ENCODE assay signal across 23 cellular contexts in the genomic region with DNA sequence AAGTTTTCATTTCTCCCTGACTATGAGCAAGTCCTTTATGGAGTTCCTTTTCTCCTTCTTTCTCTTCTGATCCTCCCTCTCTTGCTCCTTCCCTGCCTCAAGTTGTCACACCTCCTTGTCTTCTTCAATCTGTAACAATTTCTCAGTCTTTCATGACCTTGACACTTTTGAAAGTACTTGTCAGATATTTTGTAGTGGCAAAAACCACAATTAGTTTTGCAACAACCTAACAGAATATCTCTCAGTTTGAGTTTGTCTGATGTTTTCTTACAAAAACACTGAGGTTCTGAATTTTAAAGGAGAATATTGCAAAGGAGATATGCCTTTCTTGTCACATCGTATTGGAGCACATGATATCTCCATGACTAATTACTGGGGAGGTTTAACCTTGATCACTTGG.
"Had no signal": no experiment of that assay in that cellular context is flagged by ENCODE, and none has a peak within 500 bp of the region (broad histone marks: within the 10 kb centered on the region; RNA-seq: fewer than 3 reads in every experiment).

No MANE protein-coding gene starts in this region.

- H3K4me1 ChIP-seq: foreskin keratinocyte had no signal

- H3K9me3 ChIP-seq: body of pancreas, psoas muscle, suprapubic skin, transverse colon, vagina had no signal

- H3K4me2 ChIP-seq: hepatocyte, neural progenitor cell had no signal

- H2AFZ ChIP-seq: hepatocyte, neural progenitor cell had no signal

- DNase-seq: activated CD4-positive, alpha-beta T cell treated with anti-CD3 and anti-CD28 coated beads for 36 hours; activated CD4-positive, alpha-beta T cell treated with anti-CD3 and anti-CD28 coated beads, Interleukin-2, amount 50 U/mL, for 48 hours; activated naive CD4-positive, alpha-beta T cell treated with Interleukin-2 at 50 U/mL for 16 hours; activated naive CD8-positive, alpha-beta T cell treated with anti-CD3 and anti-CD28 coated beads, Interleukin-2, amount 10 ng/mL, durations not matched to agents 7 days and 5 days; body of pancreas; caudate nucleus; dorsolateral prefrontal cortex; foreskin keratinocyte; midbrain; psoas muscle; right cardiac atrium; stimulated activated CD4-positive, alpha-beta T cell treated with anti-CD3 and anti-CD28 coated beads, Interleukin-15, amount 100 ng/mL, for 24 hours; stimulated activated CD4-positive, alpha-beta T cell treated with anti-CD3 and anti-CD28 coated beads, Interleukin-2, amount 100 ng/mL, for 48 hours; transverse colon had no signal

- ATAC-seq: activated CD4-positive, alpha-beta T cell treated with anti-CD3 and anti-CD28 coated beads for 36 hours; body of pancreas; foreskin keratinocyte; left lobe of liver; psoas muscle; right cardiac atrium; WTC11 had no signal

- H3K27me3 ChIP-seq: body of pancreas, foreskin keratinocyte, hepatocyte, neural progenitor cell, suprapubic skin, vagina had no signal

- H3K4me3 Mint-ChIP-seq: activated CD4-positive, alpha-beta T cell treated with anti-CD3 and anti-CD28 coated beads for 36 hours; activated naive CD8-positive, alpha-beta T cell treated with anti-CD3 and anti-CD28 coated beads, Interleukin-2, amount 10 ng/mL, durations not matched to agents 7 days and 5 days; neural progenitor cell; stimulated activated naive CD8-positive, alpha-beta T cell treated with anti-CD3 and anti-CD28 coated beads, Interleukin-15, Interleukin-2, amounts not matched to agents 100 ng/mL and 50 ng/mL, for 24 hours; WTC11 had no signal

- H3K4me3 ChIP-seq: body of pancreas, dorsolateral prefrontal cortex, hepatocyte, lung, neural progenitor cell, psoas muscle, skin epidermis, suprapubic skin, transverse colon, vagina had no signal

- H3K27ac ChIP-seq: body of pancreas, dorsolateral prefrontal cortex, foreskin keratinocyte, hepatocyte, neural progenitor cell, psoas muscle, skin epidermis, suprapubic skin, transverse colon, vagina had no signal

- H3K79me2 ChIP-seq: hepatocyte had no signal

- H3K36me3 ChIP-seq: neural progenitor cell, suprapubic skin, transverse colon, vagina had no signal

- H3K27ac Mint-ChIP-seq: activated CD4-positive, alpha-beta T cell treated with anti-CD3 and anti-CD28 coated beads for 36 hours; activated naive CD8-positive, alpha-beta T cell treated with anti-CD3 and anti-CD28 coated beads, Interleukin-2, amount 10 ng/mL, durations not matched to agents 7 days and 5 days; neural progenitor cell; stimulated activated naive CD8-positive, alpha-beta T cell treated with anti-CD3 and anti-CD28 coated beads, Interleukin-15, Interleukin-2, amounts not matched to agents 100 ng/mL and 50 ng/mL, for 24 hours; WTC11 had no signal

- H3K36me3 Mint-ChIP-seq: neural progenitor cell had no signal

- H3K9ac ChIP-seq: neural progenitor cell had no signal
